In the genomic region with DNA sequence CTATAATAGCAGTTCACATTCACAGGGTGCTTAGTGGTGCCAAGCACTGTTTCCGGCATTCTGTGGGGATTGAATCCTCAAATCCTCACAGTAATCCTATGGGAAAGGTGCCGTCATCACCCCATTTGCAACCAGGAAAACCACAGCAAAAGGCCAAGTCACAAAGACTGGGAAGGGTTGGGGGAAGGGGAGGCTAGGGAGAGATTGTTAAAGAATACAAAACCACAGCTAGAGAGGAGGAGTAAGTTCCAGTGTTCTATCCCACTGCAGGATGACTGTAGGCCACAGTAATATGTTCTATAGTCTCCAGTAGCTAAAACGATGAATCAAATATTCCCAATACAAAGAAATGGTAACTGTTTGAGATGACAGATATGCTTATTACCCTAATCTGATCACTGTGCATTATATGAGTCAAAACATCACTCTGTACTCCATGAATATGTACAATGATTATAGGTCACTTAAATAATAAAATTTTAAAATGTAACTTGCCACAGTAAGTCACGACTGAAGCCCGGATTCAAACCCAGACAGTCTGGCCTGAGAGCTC, we compare ENCODE assay signal across 13 cellular contexts.
A peak's percentile ranks its signal among the peaks of the same experiment; 100 is the strongest.
DNase-seq lines count a peak whose midpoint lies in the region; ATAC-seq lines count a peak whose summit lies in the region.
"Had no signal": no experiment of that assay in that cellular context is flagged by ENCODE, and none has a peak within 500 bp of the region (broad histone marks: within the 10 kb centered on the region; RNA-seq: fewer than 3 reads in every experiment).

No MANE protein-coding gene starts in this region.

- peaks cover 46% of the 10 kb centered on the region for H3K4me1 Mint-ChIP-seq in stimulated activated naive CD8-positive, alpha-beta T cell treated with anti-CD3 and anti-CD28 coated beads, Interleukin-15, amount 100 ng/mL, for 72 hours
- peaks cover 27% of the 10 kb centered on the region for H3K4me1 Mint-ChIP-seq in activated CD4-positive, alpha-beta memory T cell treated with anti-CD3 and anti-CD28 coated beads, Interleukin-2, amount 10 ng/mL, durations not matched to agents 7 days and 5 days

- CTCF ChIA-PET in activated CD4-positive, alpha-beta memory T cell treated with anti-CD3 and anti-CD28 coated beads, Interleukin-2, amount 10 ng/mL, durations not matched to agents 7 days and 5 days (lab: Charles Lee): no interaction called here

- no peaks in the 10 kb centered on the region for H3K9me3 Mint-ChIP-seq in activated naive CD4-positive, alpha-beta T cell treated with anti-CD3 and anti-CD28 coated beads, Interleukin-2, amount 50 U/mL, for 72 hours
- H3K9me3 Mint-ChIP-seq in stimulated activated naive CD8-positive, alpha-beta T cell treated with anti-CD3 and anti-CD28 coated beads, Interleukin-15, amount 100 ng/mL, for 72 hours: no peaks in the 10 kb centered on the region
- H3K9me3 Mint-ChIP-seq in activated CD4-positive, alpha-beta memory T cell treated with anti-CD3 and anti-CD28 coated beads, Interleukin-2, amount 10 ng/mL, durations not matched to agents 7 days and 5 days: no peaks in the 10 kb centered on the region

- H3K36me3 Mint-ChIP-seq in activated naive CD4-positive, alpha-beta T cell treated with anti-CD3 and anti-CD28 coated beads, Interleukin-2, amount 50 U/mL, for 72 hours: peaks cover 0 to under 1% of the 10 kb centered on the region in 2 donors
- no peaks in the 10 kb centered on the region for H3K36me3 Mint-ChIP-seq in activated CD4-positive, alpha-beta memory T cell treated with anti-CD3 and anti-CD28 coated beads, Interleukin-2, amount 10 ng/mL, durations not matched to agents 7 days and 5 days (ENCODE audit: low read depth)

- peak; percentile 33 to 47 for ATAC-seq in activated naive CD4-positive, alpha-beta T cell treated with anti-CD3 and anti-CD28 coated beads, Interleukin-2, amount 50 U/mL, for 72 hours
- ATAC-seq in stimulated activated naive CD8-positive, alpha-beta T cell treated with anti-CD3 and anti-CD28 coated beads, Interleukin-15, amount 100 ng/mL, for 72 hours: peak; percentile 29
- ATAC-seq in HG03565 (IDR thresholded peaks at IDR 0.05; ENCODE audit: unreplicated experiment): no peak
- ATAC-seq: pancreas had no signal

- no peak overlapping the region for H3K4me3 Mint-ChIP-seq in stimulated activated naive CD8-positive, alpha-beta T cell treated with anti-CD3 and anti-CD28 coated beads, Interleukin-15, amount 100 ng/mL, for 72 hours
- no peak overlapping the region for H3K4me3 Mint-ChIP-seq in activated CD4-positive, alpha-beta memory T cell treated with anti-CD3 and anti-CD28 coated beads, Interleukin-2, amount 10 ng/mL, durations not matched to agents 7 days and 5 days

- no peaks in the 10 kb centered on the region for H3K27me3 Mint-ChIP-seq in stimulated activated naive CD8-positive, alpha-beta T cell treated with anti-CD3 and anti-CD28 coated beads, Interleukin-15, amount 100 ng/mL, for 72 hours
- H3K27me3 Mint-ChIP-seq in activated CD4-positive, alpha-beta memory T cell treated with anti-CD3 and anti-CD28 coated beads, Interleukin-2, amount 10 ng/mL, durations not matched to agents 7 days and 5 days: no peaks in the 10 kb centered on the region

- no peak for DNase-seq in activated naive CD4-positive, alpha-beta T cell treated with anti-CD3 and anti-CD28 coated beads, Interleukin-2, amount 50 U/mL, for 72 hours (ENCODE audit: low spot score in 2 of 2)
- no peak for DNase-seq in activated naive CD4-positive, alpha-beta T cell treated with anti-CD3 and anti-CD28 coated beads, Interleukin-2, amount 50 U/mL, for 16 hours
- peak; percentile 93 for DNase-seq in SW480 (ENCODE audit: low spot score)
- DNase-seq in glomerular visceral epithelial cell (ENCODE audit: extremely low spot score): peak; percentile 91
- DNase-seq in stimulated activated naive CD8-positive, alpha-beta T cell treated with anti-CD3 and anti-CD28 coated beads, Interleukin-15, amount 100 ng/mL, for 72 hours: no peak
- DNase-seq in activated CD4-positive, alpha-beta memory T cell treated with anti-CD3 and anti-CD28 coated beads, Interleukin-2, amount 10 ng/mL, durations not matched to agents 7 days and 5 days: no peak
- no peak for DNase-seq in DMS53 (lab: John Stamatoyannopoulos, UW)
- DNase-seq: activated CD8-positive, alpha-beta memory T cell treated with anti-CD3 and anti-CD28 coated beads for 24 hours; NCI-H1417 treated with DMSO at 0.1 percent for 48 hours; NCI-H524; pancreas; trophoblast cell had no signal

- H3K27ac Mint-ChIP-seq in activated naive CD4-positive, alpha-beta T cell treated with anti-CD3 and anti-CD28 coated beads, Interleukin-2, amount 50 U/mL, for 72 hours: no peak overlapping the region
- peak overlapping the region in 1 of 2 donors; percentile 48 for H3K27ac Mint-ChIP-seq in stimulated activated naive CD8-positive, alpha-beta T cell treated with anti-CD3 and anti-CD28 coated beads, Interleukin-15, amount 100 ng/mL, for 72 hours
- no peak overlapping the region for H3K27ac Mint-ChIP-seq in activated CD4-positive, alpha-beta memory T cell treated with anti-CD3 and anti-CD28 coated beads, Interleukin-2, amount 10 ng/mL, durations not matched to agents 7 days and 5 days

- POLR2A ChIA-PET in activated CD4-positive, alpha-beta memory T cell treated with anti-CD3 and anti-CD28 coated beads, Interleukin-2, amount 10 ng/mL, durations not matched to agents 7 days and 5 days (lab: Charles Lee): no interaction called here

Comparison
In these comparisons a context has a peak if more than half of its experiments do, and no peak if none do; other contexts are left out.
1. DNase-seq: peak in SW480 (single experiment) and glomerular visceral epithelial cell (single experiment); none in activated naive CD4-positive, alpha-beta T cell treated with anti-CD3 and anti-CD28 coated beads, Interleukin-2, amount 50 U/mL, for 72 hours (0 of 2), activated naive CD4-positive, alpha-beta T cell treated with anti-CD3 and anti-CD28 coated beads, Interleukin-2, amount 50 U/mL, for 16 hours (single experiment), stimulated activated naive CD8-positive, alpha-beta T cell treated with anti-CD3 and anti-CD28 coated beads, Interleukin-15, amount 100 ng/mL, for 72 hours (0 of 2), activated CD4-positive, alpha-beta memory T cell treated with anti-CD3 and anti-CD28 coated beads, Interleukin-2, amount 10 ng/mL, durations not matched to agents 7 days and 5 days (single experiment) and DMS53 (single experiment).